ENCODE assay signal across 8 cellular contexts in genomic region chr3:129343643-129344360, GRCh38.
DNase-seq lines count a peak whose midpoint lies in the region; ATAC-seq lines count a peak whose summit lies in the region.

No MANE protein-coding gene starts in this region.

- H3K4me3 Mint-ChIP-seq in activated naive CD8-positive, alpha-beta T cell treated with anti-CD3 and anti-CD28 coated beads, Interleukin-2, amount 10 ng/mL, durations not matched to agents 7 days and 5 days, result peak overlapping the region; percentile 44

- H3K9me3 Mint-ChIP-seq in activated naive CD8-positive, alpha-beta T cell treated with anti-CD3 and anti-CD28 coated beads, Interleukin-2, amount 10 ng/mL, durations not matched to agents 7 days and 5 days, result no peaks in the 10 kb centered on the region

- peaks cover 4% of the 10 kb centered on the region for H3K4me1 ChIP-seq in iPS-18a (ENCODE audit: control insufficient read depth, low read depth, low read length)

- peaks cover 12% of the 10 kb centered on the region for H3K27me3 ChIP-seq in iPS-18a (ENCODE audit: control insufficient read depth, insufficient read depth, low read length)

- peaks cover 29% of the 10 kb centered on the region for H3K27me3 Mint-ChIP-seq in activated naive CD8-positive, alpha-beta T cell treated with anti-CD3 and anti-CD28 coated beads, Interleukin-2, amount 10 ng/mL, durations not matched to agents 7 days and 5 days

- H3K9ac ChIP-seq in iPS-18a (ENCODE audit: low read length), result no peak overlapping the region

- H3K9me3 ChIP-seq in iPS-18a (ENCODE audit: control insufficient read depth, low read depth, low read length), result no peaks in the 10 kb centered on the region

- DNase-seq in COLO668 (lab: John Stamatoyannopoulos, UW; ENCODE audit: unreplicated experiment) (peak; percentile 34), NCI-H1930 (lab: John Stamatoyannopoulos, UW) (peak; percentile 61 to 69), SHP77 treated with DMSO at 0.1 percent for 48 hours (lab: John Stamatoyannopoulos, UW) (no peak), RKO (ENCODE audit: low spot score) (no peak)
- DNase-seq in activated naive CD8-positive, alpha-beta T cell treated with anti-CD3 and anti-CD28 coated beads, Interleukin-2, amount 10 ng/mL, durations not matched to agents 7 days and 5 days, result peak; percentile 59
- DNase-seq in stimulated activated CD4-positive, alpha-beta T cell treated with anti-CD3 and anti-CD28 coated beads, Interleukin-1b, Interleukin-23, amount 100 ng/mL, for 48 hours, result peak; percentile 28

- H3K27ac Mint-ChIP-seq in activated naive CD8-positive, alpha-beta T cell treated with anti-CD3 and anti-CD28 coated beads, Interleukin-2, amount 10 ng/mL, durations not matched to agents 7 days and 5 days, result no peak overlapping the region

- H3K36me3 Mint-ChIP-seq in activated naive CD8-positive, alpha-beta T cell treated with anti-CD3 and anti-CD28 coated beads, Interleukin-2, amount 10 ng/mL, durations not matched to agents 7 days and 5 days, result no peaks in the 10 kb centered on the region

- H3K4me3 ChIP-seq in iPS-18a (ENCODE audit: low read length), result peak overlapping the region; percentile 56

- H3K4me1 Mint-ChIP-seq in activated naive CD8-positive, alpha-beta T cell treated with anti-CD3 and anti-CD28 coated beads, Interleukin-2, amount 10 ng/mL, durations not matched to agents 7 days and 5 days, result peaks cover 8% of the 10 kb centered on the region

- no peaks in the 10 kb centered on the region for H3K36me3 ChIP-seq in iPS-18a (ENCODE audit: control insufficient read depth, low read depth, low read length)

- peak; percentile 88 for ATAC-seq in activated naive CD8-positive, alpha-beta T cell treated with anti-CD3 and anti-CD28 coated beads, Interleukin-2, amount 10 ng/mL, durations not matched to agents 7 days and 5 days (ENCODE audit: low read depth)
- no peak for ATAC-seq in HG03342 (IDR thresholded peaks at IDR 0.05; ENCODE audit: unreplicated experiment)

- POLR2A ChIA-PET in activated naive CD8-positive, alpha-beta T cell treated with anti-CD3 and anti-CD28 coated beads, Interleukin-2, amount 10 ng/mL, durations not matched to agents 7 days and 5 days (lab: Charles Lee), result interaction anchor here (0.6 to 0.7 kb wide), 2 partner anchors 36 to 71 kb away, joined by 3 to 4 read pairs; no protein-coding TSS in a partner anchor

- no peak overlapping the region for H3K27ac ChIP-seq in iPS-18a (ENCODE audit: low read length)

Comparison
In these comparisons a context has a peak if more than half of its experiments do, and no peak if none do; other contexts are left out.
1. DNase-seq: peak in COLO668 (single experiment), NCI-H1930 (2 of 2), activated naive CD8-positive, alpha-beta T cell treated with anti-CD3 and anti-CD28 coated beads, Interleukin-2, amount 10 ng/mL, durations not matched to agents 7 days and 5 days (single experiment) and stimulated activated CD4-positive, alpha-beta T cell treated with anti-CD3 and anti-CD28 coated beads, Interleukin-1b, Interleukin-23, amount 100 ng/mL, for 48 hours (single experiment); none in SHP77 treated with DMSO at 0.1 percent for 48 hours (single experiment) and RKO (single experiment).